ENCODE assay signal across 9 cellular contexts in genomic region chr11:96197801-96198465, GRCh38.
A peak's percentile ranks its signal among the peaks of the same experiment; 100 is the strongest.
DNase-seq lines count a peak whose midpoint lies in the region; ATAC-seq, FAIRE-seq and TF ChIP-seq lines count a peak whose summit lies in the region.
"Had no signal": no experiment of that assay in that cellular context is flagged by ENCODE, and none has a peak within 500 bp of the region (broad histone marks: within the 10 kb centered on the region; RNA-seq: fewer than 3 reads in every experiment).

No MANE protein-coding gene starts in this region.

- CTCF ChIA-PET in HepG2 (lab: Yijun Ruan, JAX; ENCODE audit: low intra/inter-chr PET ratio, low total read pairs) = no interaction called here
- CTCF ChIA-PET in activated CD4-positive, alpha-beta memory T cell treated with anti-CD3 and anti-CD28 coated beads, Interleukin-2, amount 10 ng/mL, durations not matched to agents 7 days and 5 days (lab: Charles Lee) = interaction anchor here (1.1 to 1.6 kb wide), 2 partner anchors 28 to 145 kb away, joined by 3 to 6 read pairs; partner anchors contain the start of gene MAML2

- H3K27ac ChIP-seq in right lobe of liver = no peak overlapping the region
- H3K27ac ChIP-seq in HepG2 (ENCODE audit: extremely low read length, insufficient read depth, low read length) = no peak overlapping the region
- peak overlapping the region; percentile 0 for H3K27ac ChIP-seq in vagina

- no TSS peak for BruUV-seq in HepG2 (replicated peaks; lab: Mats Ljungman, UMichigan)

- H3K4me1 ChIP-seq in right lobe of liver (no peaks in the 10 kb centered on the region), HepG2 (ENCODE audit: insufficient read depth, low read length) (peaks cover 21% of the 10 kb centered on the region), vagina (peaks cover 36% of the 10 kb centered on the region)

- H3K36me3 ChIP-seq in right lobe of liver (no peaks in the 10 kb centered on the region), HepG2 (replicated peaks in 1 of 2; ENCODE audit: control insufficient read depth in 1 of 2, insufficient read depth in 2 of 2, low read length in 2 of 2) (peaks cover 3 to 6% of the 10 kb centered on the region in 2 experiments), vagina (no peaks in the 10 kb centered on the region), H7 (replicated peaks; ENCODE audit: control insufficient read depth, insufficient read depth, low read length) (no peaks in the 10 kb centered on the region)

- TF ChIP-seq CTCF in right lobe of liver (IDR thresholded peaks at IDR 0.05) (no peak), HepG2 (CRISPR knock-in tag; IDR thresholded peaks at IDR 0.05) (no peak), vagina (IDR thresholded peaks at IDR 0.05) (no peak)

- POLR2A ChIA-PET in HepG2 (lab: Yijun Ruan, JAX) = no interaction called here
- POLR2A ChIA-PET in activated CD4-positive, alpha-beta memory T cell treated with anti-CD3 and anti-CD28 coated beads, Interleukin-2, amount 10 ng/mL, durations not matched to agents 7 days and 5 days (lab: Charles Lee) = interaction anchor here (0.7 to 1.8 kb wide), 5 partner anchors 9 to 143 kb away, joined by 3 to 6 read pairs (median 4); no protein-coding TSS in a partner anchor

- H3K36me3 Mint-ChIP-seq in activated CD4-positive, alpha-beta memory T cell treated with anti-CD3 and anti-CD28 coated beads, Interleukin-2, amount 10 ng/mL, durations not matched to agents 7 days and 5 days (ENCODE audit: low read depth) = peaks cover 33% of the 10 kb centered on the region

- H3K27ac Mint-ChIP-seq in activated CD4-positive, alpha-beta memory T cell treated with anti-CD3 and anti-CD28 coated beads, Interleukin-2, amount 10 ng/mL, durations not matched to agents 7 days and 5 days = peak overlapping the region; percentile 34

- peaks cover 61% of the 10 kb centered on the region for H3K4me1 Mint-ChIP-seq in activated CD4-positive, alpha-beta memory T cell treated with anti-CD3 and anti-CD28 coated beads, Interleukin-2, amount 10 ng/mL, durations not matched to agents 7 days and 5 days

- DNase-seq in right lobe of liver (no peak), HepG2 (ENCODE audit: low spot score) (no peak), vagina (ENCODE audit: extremely low spot score in 2 of 2) (no peak), NCI-H2107 treated with DMSO at 0.1 percent for 48 hours (lab: John Stamatoyannopoulos, UW; ENCODE audit: unreplicated experiment) (no peak), H7 (no peak), NCI-H82 treated with DMSO at 0.1 percent for 48 hours (lab: John Stamatoyannopoulos, UW; ENCODE audit: unreplicated experiment) (no peak)
- no peak for DNase-seq in activated CD4-positive, alpha-beta memory T cell treated with anti-CD3 and anti-CD28 coated beads, Interleukin-2, amount 10 ng/mL, durations not matched to agents 7 days and 5 days
- DNase-seq: right cardiac atrium had no signal

- H3K4me3 Mint-ChIP-seq in activated CD4-positive, alpha-beta memory T cell treated with anti-CD3 and anti-CD28 coated beads, Interleukin-2, amount 10 ng/mL, durations not matched to agents 7 days and 5 days = no peak overlapping the region

- ATAC-seq in right lobe of liver (peak in 3 of 4 donors; percentile 39 to 58 (median 50)), HepG2 (no peak), HG03103 (IDR thresholded peaks at IDR 0.05; ENCODE audit: low read depth, unreplicated experiment) (peak; percentile 64)
- ATAC-seq: right cardiac atrium had no signal

- no peak overlapping the region for H3K4me2 ChIP-seq in HepG2 (ENCODE audit: low read depth, low read length)

- TF ChIP-seq POLR2A in right lobe of liver (IDR thresholded peaks at IDR 0.05) (no peak), HepG2 (IDR thresholded peaks at IDR 0.05; ENCODE audit: insufficient read depth in 1 of 2, low read depth in 2 of 2, low read length in 2 of 2) (no peak), vagina (IDR thresholded peaks at IDR 0.05) (no peak)

- H3K9ac ChIP-seq in HepG2 (ENCODE audit: insufficient read depth, low read depth, low read length) = no peak overlapping the region

- FAIRE-seq in HepG2 (lab: Jason Lieb, UNC) = no peak

- H3K9me3 ChIP-seq in right lobe of liver (no peaks in the 10 kb centered on the region), HepG2 (ENCODE audit: low read length) (no peaks in the 10 kb centered on the region), vagina (no peaks in the 10 kb centered on the region)

- TF ChIP-seq EP300 in HepG2 (IDR thresholded peaks at IDR 0.05; ENCODE audit: low read depth in 2 of 2, low read length in 2 of 2) = no peak
- TF ChIP-seq EP300 in HepG2 (CRISPR knock-in tag; IDR thresholded peaks at IDR 0.05; ENCODE audit: borderline replicate concordance) = no peak

- intact Hi-C loops in right lobe of liver (cut with DNase I) = no loop called here
- intact Hi-C loops in HepG2 (cut with micrococcal nuclease; ENCODE audit: unreplicated experiment) = no loop called here
- intact Hi-C loops in vagina (cut with DNase I) = no loop called here

- H3K27me3 ChIP-seq in right lobe of liver = no peaks in the 10 kb centered on the region
- no peaks in the 10 kb centered on the region for H3K27me3 ChIP-seq in HepG2 (ENCODE audit: control insufficient read depth in 1 of 2, insufficient read depth in 2 of 2, low read length in 2 of 2)
- no peaks in the 10 kb centered on the region for H3K27me3 ChIP-seq in vagina
- H3K27me3 ChIP-seq in H7 (ENCODE audit: control insufficient read depth, insufficient read depth, low read length) = no peaks in the 10 kb centered on the region

- H3K4me3 ChIP-seq in right lobe of liver (no peak overlapping the region), HepG2 (replicated peaks in 1 of 3; ENCODE audit: insufficient read depth in 1 of 3, low read depth in 2 of 3, low read length in 3 of 3) (no peak overlapping the region), vagina (no peak overlapping the region), H7 (ENCODE audit: insufficient read depth, low read depth, low read length) (no peak overlapping the region)

- in situ Hi-C loops in HepG2 (cut with HindIII; ENCODE audit: extremely low pct_ligation_motif_present, low pct_unique_long_range_greater_than_20kb) = no loop called here

- peaks cover 2% of the 10 kb centered on the region for H3K9me3 Mint-ChIP-seq in activated CD4-positive, alpha-beta memory T cell treated with anti-CD3 and anti-CD28 coated beads, Interleukin-2, amount 10 ng/mL, durations not matched to agents 7 days and 5 days

- WGBS in right lobe of liver (ENCODE audit: insufficient coverage, low coverage, low lambda C conversion rate, missing lambda C conversion rate) = 56% methylated on average over 2 of the region's 2 CpGs
- WGBS in HepG2 (ENCODE audit: low lambda C conversion rate) = 100% methylated on average over 2 of the region's 2 CpGs

- H3K79me2 ChIP-seq in HepG2 (ENCODE audit: insufficient read depth, low read length) = no peaks in the 10 kb centered on the region

- H4K20me1 ChIP-seq in HepG2 (ENCODE audit: insufficient read depth, low read length) = no peaks in the 10 kb centered on the region

- no peaks in the 10 kb centered on the region for H3K27me3 Mint-ChIP-seq in activated CD4-positive, alpha-beta memory T cell treated with anti-CD3 and anti-CD28 coated beads, Interleukin-2, amount 10 ng/mL, durations not matched to agents 7 days and 5 days

- TF ChIP-seq RAD21 in HepG2 (CRISPR knock-in tag; IDR thresholded peaks at IDR 0.05) = no peak

- H2AFZ ChIP-seq in HepG2 (ENCODE audit: low read length) = no peak overlapping the region

TF ChIP-seq in HepG2, 621 proteins besides CTCF, POLR2A, EP300 and RAD21 (continues in another document):
- no peak for TF ChIP-seq RXRA (CRISPR knock-in tag; IDR thresholded peaks at IDR 0.05)
- TF ChIP-seq ATM (IDR thresholded peaks at IDR 0.05; ENCODE audit: borderline replicate concordance) = no peak
- TF ChIP-seq ZNF430 (CRISPR knock-in tag; IDR thresholded peaks at IDR 0.05) = no peak
